In genomic region chr16:89545044-89545830, GRCh38 we compare ENCODE assay signal across 1 cellular context.
TF ChIP-seq lines count a peak whose summit lies in the region.

No MANE protein-coding gene starts in this region.

TF ChIP-seq in HepG2, 621 proteins besides CTCF, POLR2A, EP300 and RAD21 (continued from another document and continues in another):
- TF ChIP-seq ZNF614 (CRISPR knock-in tag; IDR thresholded peaks at IDR 0.05; ENCODE audit: borderline replicate concordance): peak; percentile 17; the same call in 1 of the 2 replicates
- TF ChIP-seq ZNF703 (CRISPR knock-in tag; IDR thresholded peaks at IDR 0.05; ENCODE audit: borderline replicate concordance): no peak; the same call in 1 of the 2 replicates
- TF ChIP-seq TBL1XR1 (IDR thresholded peaks at IDR 0.05; ENCODE audit: borderline replicate concordance, low read length, partially characterized antibody): no peak
- no peak for TF ChIP-seq NFIC (IDR thresholded peaks at IDR 0.05; ENCODE audit: low read length)
- TF ChIP-seq HOXA5 (CRISPR knock-in tag; IDR thresholded peaks at IDR 0.05): no peak
- TF ChIP-seq EZH2 (conservative IDR thresholded peaks at IDR 0.05; ENCODE audit: low read depth, low read length): no peak
- TF ChIP-seq SAP130 (CRISPR knock-in tag; IDR thresholded peaks at IDR 0.05; ENCODE audit: low read depth): peak; percentile 92
- TF ChIP-seq KMT2B (CRISPR knock-in tag; IDR thresholded peaks at IDR 0.05): no peak
- TF ChIP-seq ZNF576 (CRISPR knock-in tag; IDR thresholded peaks at IDR 0.05): no peak
- TF ChIP-seq DZIP1 (CRISPR knock-in tag; IDR thresholded peaks at IDR 0.05): 0 out of 2 replicates have a peak, but pooled peaks have one; percentile 51
- no peak; the same call in 1 of the 2 replicates for TF ChIP-seq ZNF362 (CRISPR knock-in tag; IDR thresholded peaks at IDR 0.05; ENCODE audit: borderline replicate concordance)
- TF ChIP-seq ZNF275 (CRISPR knock-in tag; IDR thresholded peaks at IDR 0.05; ENCODE audit: borderline replicate concordance): no peak
- TF ChIP-seq MEF2D (CRISPR knock-in tag; IDR thresholded peaks at IDR 0.05): 0 out of 2 replicates have a peak, but pooled peaks have one; percentile 71
- peak; percentile 21; the same call in 1 of the 2 replicates for TF ChIP-seq ZKSCAN5 (CRISPR knock-in tag; IDR thresholded peaks at IDR 0.05)
- no peak for TF ChIP-seq GFI1 (CRISPR knock-in tag; IDR thresholded peaks at IDR 0.05; ENCODE audit: borderline replicate concordance)
- no peak for TF ChIP-seq ZNF33A (CRISPR knock-in tag; IDR thresholded peaks at IDR 0.05; ENCODE audit: borderline replicate concordance)
- TF ChIP-seq ZFX (CRISPR knock-in tag; IDR thresholded peaks at IDR 0.05; ENCODE audit: low read depth): peak; percentile 89
- TF ChIP-seq DR1 (CRISPR knock-in tag; IDR thresholded peaks at IDR 0.05): 0 out of 2 replicates have a peak, but pooled peaks have one; percentile 53
- TF ChIP-seq ZNF770 (CRISPR knock-in tag; IDR thresholded peaks at IDR 0.05): no peak
- peak; percentile 35; the same call in 1 of the 2 replicates for TF ChIP-seq ZNF724P (CRISPR knock-in tag; IDR thresholded peaks at IDR 0.05; ENCODE audit: borderline replicate concordance)
- no peak for TF ChIP-seq BRCA1 (CRISPR knock-in tag; IDR thresholded peaks at IDR 0.05)
- no peak; the same call in 1 of the 2 replicates for TF ChIP-seq ZNF180 (CRISPR knock-in tag; IDR thresholded peaks at IDR 0.05; ENCODE audit: borderline replicate concordance, low read depth)
- TF ChIP-seq THAP8 (CRISPR knock-in tag; IDR thresholded peaks at IDR 0.05; ENCODE audit: borderline replicate concordance): no peak
- no peak for TF ChIP-seq ZNF484 (CRISPR knock-in tag; IDR thresholded peaks at IDR 0.05; ENCODE audit: borderline replicate concordance, low read depth)
- TF ChIP-seq CEBPZ (IDR thresholded peaks at IDR 0.05; ENCODE audit: low read length): no peak
- TF ChIP-seq ZNF792 (CRISPR knock-in tag; IDR thresholded peaks at IDR 0.05): no peak
- no peak for TF ChIP-seq RBM22 (optimal IDR thresholded peaks at IDR 0.05; ENCODE audit: low read length)
- TF ChIP-seq DRAP1 (CRISPR knock-in tag; IDR thresholded peaks at IDR 0.05): no peak
- TF ChIP-seq ZNF256 (CRISPR knock-in tag; conservative IDR thresholded peaks at IDR 0.05): no peak
- no peak for TF ChIP-seq ZNF326 (CRISPR knock-in tag; IDR thresholded peaks at IDR 0.05; ENCODE audit: borderline replicate concordance)
- no peak for TF ChIP-seq TRIM24 (CRISPR knock-in tag; IDR thresholded peaks at IDR 0.05)
- peak; percentile 55; the same call in 1 of the 2 replicates for TF ChIP-seq EEA1 (CRISPR knock-in tag; IDR thresholded peaks at IDR 0.05; ENCODE audit: borderline replicate concordance)
- no peak for TF ChIP-seq ZNF780A (CRISPR knock-in tag; IDR thresholded peaks at IDR 0.05)
- TF ChIP-seq NFE2 (CRISPR knock-in tag; IDR thresholded peaks at IDR 0.05): no peak
- TF ChIP-seq ZNF44 (CRISPR knock-in tag; IDR thresholded peaks at IDR 0.05): no peak
- TF ChIP-seq ZNF839 (CRISPR knock-in tag; IDR thresholded peaks at IDR 0.05; ENCODE audit: borderline replicate concordance): no peak
- TF ChIP-seq POLR2AphosphoS2 (IDR thresholded peaks at IDR 0.05; ENCODE audit: low read depth, low read length): no peak
- TF ChIP-seq ZFP41 (CRISPR knock-in tag; IDR thresholded peaks at IDR 0.05; ENCODE audit: borderline replicate concordance): 0 out of 2 replicates have a peak, but pooled peaks have one; percentile 24
- TF ChIP-seq ZFP62 (CRISPR knock-in tag; IDR thresholded peaks at IDR 0.05): no peak
- 0 out of 2 replicates have a peak, but pooled peaks have one; percentile 14 for TF ChIP-seq TFDP2 (CRISPR knock-in tag; IDR thresholded peaks at IDR 0.05)
- TF ChIP-seq FOXO1 (CRISPR knock-in tag; IDR thresholded peaks at IDR 0.05): no peak; the same call in 1 of the 2 replicates
- no peak for TF ChIP-seq NFIB (CRISPR knock-in tag; IDR thresholded peaks at IDR 0.05; ENCODE audit: borderline replicate concordance)
- no peak for TF ChIP-seq ZNF570 (CRISPR knock-in tag; IDR thresholded peaks at IDR 0.05; ENCODE audit: borderline replicate concordance)
- peak; percentile 84 for TF ChIP-seq MLX (CRISPR knock-in tag; IDR thresholded peaks at IDR 0.05)
- TF ChIP-seq ZBTB3 (CRISPR knock-in tag; IDR thresholded peaks at IDR 0.05; ENCODE audit: borderline replicate concordance, low read depth): no peak
- no peak for TF ChIP-seq ZFP36L2 (CRISPR knock-in tag; IDR thresholded peaks at IDR 0.05)
- TF ChIP-seq U2AF1 (optimal IDR thresholded peaks at IDR 0.05; ENCODE audit: low read depth, low read length): peak; percentile 20
- TF ChIP-seq SRSF1 (optimal IDR thresholded peaks at IDR 0.05; ENCODE audit: low read depth, low read length): no peak
- TF ChIP-seq BCL3 (CRISPR knock-in tag; IDR thresholded peaks at IDR 0.05): no peak
- TF ChIP-seq ATF6 (CRISPR knock-in tag; conservative IDR thresholded peaks at IDR 0.05): no peak
